ENCODE assay signal across 22 cellular contexts in genomic region chr19:16308081-16308480, GRCh38. TPM values are rescaled to one million over a fixed set of nuclear protein-coding genes. Genes with fewer than 3 reads are reported as not detected.
A peak's percentile ranks its signal among the peaks of the same experiment; 100 is the strongest.
DNase-seq lines count a peak whose midpoint lies in the region; ATAC-seq, FAIRE-seq and TF ChIP-seq lines count a peak whose summit lies in the region.
"Had no signal": no experiment of that assay in that cellular context is flagged by ENCODE, and none has a peak within 500 bp of the region (broad histone marks: within the 10 kb centered on the region; RNA-seq: fewer than 3 reads in every experiment).

No MANE protein-coding gene starts in this region.

- BruUV-seq in K562 (replicated peaks; lab: Mats Ljungman, UMichigan) (no TSS peak), PC-9 (replicated peaks; lab: Mats Ljungman, UMichigan) (no TSS peak)

- intact Hi-C loops in K562 (cut with micrococcal nuclease) (no loop called here), heart right ventricle (cut with DNase I) (no loop called here), PC-9 (cut with micrococcal nuclease; ENCODE audit: unreplicated experiment) (no loop called here)

- H2BK5ac ChIP-seq in H1 (ENCODE audit: low read depth, low read length), result no peak overlapping the region

- H3K27me3 Mint-ChIP-seq in naive B cell, result peaks cover 0 to 4% (median 0%) of the 10 kb centered on the region in 3 donors
- no peaks in the 10 kb centered on the region for H3K27me3 Mint-ChIP-seq in progenitor cell of endocrine pancreas
- H3K27me3 Mint-ChIP-seq: CD4-positive, CD25-positive, alpha-beta regulatory T cell had no signal

- 0 out of 2 replicates have a peak, but pooled peaks cover 3% of the 10 kb centered on the region for H3K23me2 ChIP-seq in H1 (ENCODE audit: low read depth, low read length)

- no peak overlapping the region for H3K27ac ChIP-seq in K562 (ENCODE audit: extremely low read depth, low read depth, low read length)
- H3K27ac ChIP-seq in H1 (ENCODE audit: low read depth, low read length), result no peak overlapping the region
- H3K27ac ChIP-seq in hepatocyte, result no peak overlapping the region
- H3K27ac ChIP-seq in heart right ventricle, result no peak overlapping the region
- no peak overlapping the region for H3K27ac ChIP-seq in PC-9

- H3K56ac ChIP-seq in H1 (replicated peaks; ENCODE audit: insufficient read length, low read depth, low read length), result no peak overlapping the region

- H3K36me3 Mint-ChIP-seq in naive B cell, result no peaks in the 10 kb centered on the region
- H3K36me3 Mint-ChIP-seq in progenitor cell of endocrine pancreas (ENCODE audit: insufficient read depth), result no peaks in the 10 kb centered on the region
- H3K36me3 Mint-ChIP-seq: CD4-positive, CD25-positive, alpha-beta regulatory T cell had no signal

- H3K27ac Mint-ChIP-seq in naive B cell (peak overlapping the region in 4 of 6 donors; percentile 3 to 64 (median 50)), progenitor cell of endocrine pancreas (peak overlapping the region; percentile 62)

- in situ Hi-C loops in K562 (cut with MboI), result no loop called here

- H3K4me3 ChIP-seq in K562 (no peak overlapping the region), H1 (ENCODE audit: extremely low read depth in 1 of 4, insufficient read depth in 2 of 4, low read depth in 3 of 4, low read length in 4 of 4) (no peak overlapping the region), hepatocyte (no peak overlapping the region), heart right ventricle (no peak overlapping the region), PC-9 (no peak overlapping the region)
- H3K4me3 ChIP-seq: GM12878, HAP-1 had no signal

- H3K9me3 Mint-ChIP-seq in naive B cell (no peaks in the 10 kb centered on the region), progenitor cell of endocrine pancreas (ENCODE audit: low read depth) (no peaks in the 10 kb centered on the region)
- H3K9me3 Mint-ChIP-seq: CD4-positive, CD25-positive, alpha-beta regulatory T cell; CD8-positive, alpha-beta memory T cell had no signal

- no peak overlapping the region for H2BK15ac ChIP-seq in H1 (ENCODE audit: low read length)

- H3K4me1 Mint-ChIP-seq in naive B cell (peaks cover 2 to 19% (median 9%) of the 10 kb centered on the region in 3 donors), progenitor cell of endocrine pancreas (ENCODE audit: low read depth) (no peaks in the 10 kb centered on the region)

- H2BK120ac ChIP-seq in H1 (replicated peaks; ENCODE audit: low read depth, low read length), result no peak overlapping the region

- H3K4me1 ChIP-seq in K562 (replicated peaks in 1 of 2; ENCODE audit: control insufficient read depth in 2 of 2, insufficient read depth in 2 of 2, low read length in 2 of 2) (peaks cover 0 to 4% of the 10 kb centered on the region in 2 experiments; a peak in 1 of 5 replicates), H1 (replicated peaks in 1 of 4; ENCODE audit: control insufficient read depth in 3 of 4, insufficient read depth in 4 of 4, low read length in 3 of 4) (peaks cover 0 to 6% (median 4%) of the 10 kb centered on the region in 4 experiments; a peak in 5 of 7 replicates), hepatocyte (ENCODE audit: insufficient read depth) (no peaks in the 10 kb centered on the region), heart right ventricle (peaks cover 0 to 16% (median 0%) of the 10 kb centered on the region in 9 donors), PC-9 (replicated peaks; ENCODE audit: insufficient read depth) (no peaks in the 10 kb centered on the region)
- H3K4me1 ChIP-seq: BE2C, HAP-1 had no signal

- TF ChIP-seq POLR2A in K562 (conservative IDR thresholded peaks at IDR 0.05), result no peak
- TF ChIP-seq POLR2A in H1 (IDR thresholded peaks at IDR 0.05; ENCODE audit: control extremely low read depth in 1 of 2, low read depth in 2 of 2, low read length in 2 of 2), result no peak

- H3K27me3 ChIP-seq in K562 (ENCODE audit: control insufficient read depth in 2 of 2, insufficient read depth in 2 of 2, low read length in 2 of 2) (peaks cover 3 to 27% of the 10 kb centered on the region in 2 experiments; a peak in 3 of 5 replicates), H1 (replicated peaks in 1 of 4; ENCODE audit: control insufficient read depth in 3 of 4, extremely low read depth in 1 of 4, insufficient read depth in 3 of 4, low read length in 3 of 4) (no peaks in the 10 kb centered on the region), hepatocyte (no peaks in the 10 kb centered on the region), heart right ventricle (no peaks in the 10 kb centered on the region), PC-9 (ENCODE audit: insufficient read depth, low read depth) (no peaks in the 10 kb centered on the region)
- H3K27me3 ChIP-seq: BE2C had no signal

- no peak overlapping the region for H3K4me3 Mint-ChIP-seq in naive B cell
- H3K4me3 Mint-ChIP-seq in progenitor cell of endocrine pancreas (ENCODE audit: low read depth), result no peak overlapping the region
- H3K4me3 Mint-ChIP-seq: CD4-positive, CD25-positive, alpha-beta regulatory T cell; CD8-positive, alpha-beta memory T cell had no signal

- H3K79me2 ChIP-seq in K562 (ENCODE audit: control insufficient read depth, insufficient read depth, low read length) (no peaks in the 10 kb centered on the region), H1 (ENCODE audit: control insufficient read depth in 1 of 2, insufficient read depth in 2 of 2, low read length in 2 of 2) (no peaks in the 10 kb centered on the region), hepatocyte (no peaks in the 10 kb centered on the region), PC-9 (ENCODE audit: low read depth) (no peaks in the 10 kb centered on the region)

- H4K8ac ChIP-seq in H1 (ENCODE audit: extremely low read depth, insufficient read depth, low read length), result no peak overlapping the region

- H3K23ac ChIP-seq in H1 (ENCODE audit: insufficient read length), result no peak overlapping the region

- no peaks in the 10 kb centered on the region for H3K79me1 ChIP-seq in H1 (ENCODE audit: low read depth, low read length)

- H2AFZ ChIP-seq in K562 (ENCODE audit: low read depth, low read length) (no peak overlapping the region), H1 (ENCODE audit: low read length) (no peak overlapping the region), hepatocyte (no peak overlapping the region), PC-9 (no peak overlapping the region)

- no peaks in the 10 kb centered on the region for H3K9me1 ChIP-seq in K562 (ENCODE audit: control insufficient read depth, insufficient read depth, low read length)

- H2BK20ac ChIP-seq in H1 (ENCODE audit: low read length), result no peak overlapping the region

- H3K9me3 ChIP-seq in K562 (replicated peaks; ENCODE audit: control insufficient read depth, insufficient read depth, low read depth, low read length), result no peaks in the 10 kb centered on the region
- H3K9me3 ChIP-seq in H1 (ENCODE audit: insufficient read depth in 2 of 2, low read depth in 1 of 2, low read length in 1 of 2), result no peaks in the 10 kb centered on the region
- H3K9me3 ChIP-seq in hepatocyte (ENCODE audit: low read depth), result no peaks in the 10 kb centered on the region
- no peaks in the 10 kb centered on the region for H3K9me3 ChIP-seq in heart right ventricle
- no peaks in the 10 kb centered on the region for H3K9me3 ChIP-seq in PC-9 (ENCODE audit: insufficient read depth, low read depth)
- H3K9me3 ChIP-seq: BE2C, HAP-1 had no signal

- CTCF ChIA-PET in K562 (lab: Yijun Ruan, JAX; ENCODE audit: low intra/inter-chr PET ratio) (no interaction called here), H1 (lab: Charles Lee; ENCODE audit: partially characterized antibody) (interaction anchor here (1.3 kb wide), 1 partner anchor 69 kb away, joined by 4 read pairs; no protein-coding TSS in a partner anchor), PC-9 (lab: Charles Lee) (no interaction called here)

- no peak for TF ChIP-seq EP300 in K562 (IDR thresholded peaks at IDR 0.05; ENCODE audit: low read length)
- TF ChIP-seq EP300 in H1 (IDR thresholded peaks at IDR 0.05; ENCODE audit: borderline replicate concordance in 1 of 2, low read depth in 2 of 2, low read length in 2 of 2), result no peak

- no peak overlapping the region for H2BK12ac ChIP-seq in H1 (ENCODE audit: low read depth, low read length)

- no peak overlapping the region for H3K4ac ChIP-seq in H1 (replicated peaks; ENCODE audit: insufficient read length, low read depth, low read length)

- H2AK5ac ChIP-seq in H1 (ENCODE audit: low read depth, low read length), result 0 out of 2 replicates have a peak overlapping the region, but pooled peaks have one; percentile 82

- H3K18ac ChIP-seq in H1 (ENCODE audit: extremely low read depth, low read length), result no peak overlapping the region

- FAIRE-seq in K562 (lab: Jason Lieb, UNC) (no peak), H1 (lab: Jason Lieb, UNC) (no peak)
- FAIRE-seq: A204.1, GM12878, HTR-8/SVneo had no signal

- no peak overlapping the region for H4K91ac ChIP-seq in H1 (replicated peaks; ENCODE audit: insufficient read length, low read length)

- WGBS in K562 (ENCODE audit: insufficient coverage, low coverage, missing lambda C conversion rate), result 46% methylated on average over 5 of the region's 5 CpGs
- WGBS in H1 (ENCODE audit: extremely low coverage in 1 of 2, insufficient coverage in 1 of 2, insufficient read length in 1 of 2, insufficient replicate concordance in 2 of 2, low coverage in 1 of 2, low lambda C conversion rate in 2 of 2, missing lambda C conversion rate in 1 of 2), 2 experiments, result 88% methylated on average over 5 of the region's 5 CpGs; no CpG with 5 or more reads in 1 of the 2 experiments
- 94% methylated on average over 4 of the region's 5 CpGs for WGBS in hepatocyte (ENCODE audit: low lambda C conversion rate, missing lambda C conversion rate)
- 97 to 99% methylated on average over 5 of the region's 5 CpGs for WGBS in heart right ventricle, 2 donors

- TF ChIP-seq RAD21 in K562 (CRISPR knock-in tag; conservative IDR thresholded peaks at IDR 0.05 in 1 of 2, IDR thresholded peaks at IDR 0.05 in 1 of 2), result no peak
- no peak for TF ChIP-seq RAD21 in H1 (IDR thresholded peaks at IDR 0.05 in 1 of 2, conservative IDR thresholded peaks at IDR 0.05 in 1 of 2; ENCODE audit: low read depth in 2 of 2, low read length in 2 of 2)

- H3K9me2 ChIP-seq in hepatocyte (replicated peaks; ENCODE audit: insufficient read depth), result no peaks in the 10 kb centered on the region
- no peaks in the 10 kb centered on the region for H3K9me2 ChIP-seq in PC-9 (ENCODE audit: insufficient read depth)

- H4K20me1 ChIP-seq in K562 (replicated peaks; ENCODE audit: control insufficient read depth, insufficient read depth, low read length), result no peaks in the 10 kb centered on the region
- peaks cover 0 to 2% of the 10 kb centered on the region in 2 experiments for H4K20me1 ChIP-seq in H1 (replicated peaks in 1 of 2; ENCODE audit: control insufficient read depth in 1 of 2, insufficient read depth in 2 of 2, low read length in 2 of 2)
- H4K20me1 ChIP-seq in hepatocyte (ENCODE audit: insufficient read depth, poor library complexity, severe bottlenecking), result no peaks in the 10 kb centered on the region
- no peaks in the 10 kb centered on the region for H4K20me1 ChIP-seq in PC-9 (ENCODE audit: insufficient read depth)

- no peak overlapping the region for H4K5ac ChIP-seq in H1 (ENCODE audit: insufficient read length, low read depth, low read length)

- H3K14ac ChIP-seq in H1 (ENCODE audit: insufficient read length), result no peak overlapping the region

- H3K36me3 ChIP-seq in K562 (ENCODE audit: control insufficient read depth, insufficient read depth, low read length) (no peaks in the 10 kb centered on the region), H1 (ENCODE audit: control insufficient read depth in 2 of 4, insufficient read depth in 4 of 4, low read length in 3 of 4) (no peaks in the 10 kb centered on the region), hepatocyte (replicated peaks; ENCODE audit: insufficient read depth, low read depth) (no peaks in the 10 kb centered on the region), heart right ventricle (no peaks in the 10 kb centered on the region), PC-9 (ENCODE audit: low read depth) (no peaks in the 10 kb centered on the region)
- H3K36me3 ChIP-seq: BE2C, HAP-1 had no signal

- no peak for ATAC-seq in K562
- ATAC-seq in naive B cell (ENCODE audit: low read depth in 2 of 2), result no peak
- no peak for ATAC-seq in heart right ventricle
- ATAC-seq: GM12878 had no signal

- POLR2A ChIA-PET in K562 (lab: Yijun Ruan, JAX), result no interaction called here
- POLR2A ChIA-PET in H1 (lab: Charles Lee; ENCODE audit: partially characterized antibody), result no interaction called here
- POLR2A ChIA-PET in PC-9 (lab: Charles Lee; ENCODE audit: unreplicated experiment), result no interaction called here

- H3F3A ChIP-seq in PC-9 (ENCODE audit: insufficient read depth, low read depth), result peaks cover 20% of the 10 kb centered on the region; the same call in 1 of the 2 replicates

- no peak overlapping the region for H3K4me2 ChIP-seq in K562 (ENCODE audit: insufficient read depth, low read length)
- no peak overlapping the region for H3K4me2 ChIP-seq in H1 (ENCODE audit: insufficient read depth in 1 of 2, low read depth in 2 of 2, low read length in 2 of 2)
- H3K4me2 ChIP-seq in hepatocyte, result no peak overlapping the region
- no peak overlapping the region for H3K4me2 ChIP-seq in PC-9

- H3K9ac ChIP-seq in K562 (ENCODE audit: insufficient read depth in 1 of 2, low read depth in 2 of 2, low read length in 2 of 2), result no peak overlapping the region
- no peak overlapping the region for H3K9ac ChIP-seq in H1 (replicated peaks in 1 of 4; ENCODE audit: extremely low read depth in 1 of 4, low read depth in 3 of 4, low read length in 3 of 4)

- DNase-seq in K562 (ENCODE audit: extremely low read depth in 1 of 4, low spot score in 3 of 4), result no peak
- no peak for DNase-seq in H1 (ENCODE audit: low read depth in 1 of 2, low spot score in 2 of 2)
- DNase-seq in naive B cell, result no peak
- no peak for DNase-seq in progenitor cell of endocrine pancreas (ENCODE audit: low spot score, unreplicated experiment)
- DNase-seq in hepatocyte (ENCODE audit: low spot score), result no peak
- DNase-seq in heart right ventricle, result no peak
- DNase-seq in PC-9, result no peak
- DNase-seq: ACHN; BE2C; C1 segment of cervical spinal cord; CD4-positive, CD25-positive, alpha-beta regulatory T cell; CD8-positive, alpha-beta memory T cell; COR-L47; DMS 273 treated with DMSO at 0.1 percent for 48 hours; DMS53; DND-41; EL; IMR-90 had no signal

- TF ChIP-seq CTCF in K562 (IDR thresholded peaks at IDR 0.05 in 2 of 3, conservative IDR thresholded peaks at IDR 0.05 in 1 of 3; ENCODE audit: insufficient read depth in 2 of 3, low read depth in 1 of 3, low read length in 3 of 3) (no peak), H1 (IDR thresholded peaks at IDR 0.05; ENCODE audit: control extremely low read depth in 1 of 3, insufficient read depth in 1 of 3, low read depth in 1 of 3, low read length in 3 of 3) (no peak), progenitor cell of endocrine pancreas (IDR thresholded peaks at IDR 0.05; ENCODE audit: unreplicated experiment) (no peak), hepatocyte (IDR thresholded peaks at IDR 0.05; ENCODE audit: poor library complexity) (no peak), heart right ventricle (IDR thresholded peaks at IDR 0.05) (no peak), PC-9 (conservative IDR thresholded peaks at IDR 0.05) (no peak)

RNA-seq across cellular contexts. Expression of gene KLF2, which starts 16.5 kb away (rescaled TPM):
- not detected in 2 replicates for total RNA-seq in K562 (2011; cell fraction: chromatin; rRNA removed; ENCODE audit: low replicate concordance)
- total RNA-seq in K562 (2011; cell fraction: nucleolus; rRNA removed), result 0.17 and 0.26 TPM in 2 replicates
- not detected in 2 replicates for total RNA-seq in K562 (2011; cell fraction: nucleoplasm; rRNA removed)
- total RNA-seq in K562 (2014; rRNA removed) (0.20 TPM in 1 of 2 replicates, not detected in the other), K562 (2014; rRNA removed; fragmentation: Illumina TruSeq; extraction: Trizol) (0.07 TPM in 1 of 2 replicates, not detected in the other), K562 (2015; rRNA removed; fragmentation: Illumina TruSeq; extraction: Trizol) (not detected in 2 replicates), K562 (2021) (0.71 and 1.3 TPM in 2 replicates), progenitor cell of endocrine pancreas (2.7 TPM in 2 replicates), hepatocyte (3.0 and 4.5 TPM in 2 replicates), heart right ventricle (10 to 100 TPM; 25.5 to 76.2 (median 50.4) TPM), PC-9 (2021) (1.6 and 2.0 TPM in 2 replicates)
- polyA plus RNA-seq in K562 (2011; rRNA removed) (not detected in 2 replicates), K562 (2014; fragmentation: Illumina TruSeq; extraction: Trizol) (not detected in 2 replicates), K562 (2014; fragmentation: Nextera tagmentation; extraction: Ambion mirVana) (not detected), K562 (2014; rRNA removed) (0.19 TPM in 1 of 2 replicates, not detected in the other), H1 (2011; rRNA removed) (0.11 and 0.33 TPM in 2 replicates), naive B cell (ENCODE audit: low read depth in 6 of 6) (100 to 1,000 TPM; 145 to 413 (median 248) TPM), hepatocyte (27.7 and 40.9 TPM in 2 replicates), heart right ventricle (10 to 100 TPM; 22.4 to 73.5 TPM)
- 0.04 and 0.22 TPM in 2 replicates for polyA plus RNA-seq in K562 (2011; cell fraction: cytosol; rRNA removed)
- polyA plus RNA-seq in K562 (2011; cell fraction: nucleus; rRNA removed), result 0.17 and 0.40 TPM in 2 replicates
- polyA plus RNA-seq in K562 (2012), result 0.22 and 1.9 TPM in 2 replicates
- not detected in 2 replicates for polyA minus RNA-seq in K562 (2011; rRNA and poly(A)+ RNA removed)
- polyA minus RNA-seq in K562 (2011; cell fraction: cytosol; rRNA and poly(A)+ RNA removed), result not detected in 2 replicates
- not detected in 2 replicates for polyA minus RNA-seq in K562 (2011; cell fraction: nucleus; rRNA and poly(A)+ RNA removed)
- total RNA-seq in H1 (2021; fragmentation: NEBNext Ultra II Directional; extraction: Animal tissue kit (Norgen Biotek cat#: 25700)), result 0.19 and 0.52 TPM in 2 replicates
- not detected for polyA plus RNA-seq in H1 (2011; cell fraction: cytosol; rRNA removed)
- 0.27 TPM for polyA plus RNA-seq in H1 (2011; cell fraction: nucleus; rRNA removed)
- 0.17 to 0.43 TPM (median 0.22 TPM) in 3 of 4 replicates, not detected in the other for polyA plus RNA-seq in H1 (2012, experiment 1 of 2)
- 0.35 TPM for polyA plus RNA-seq in H1 (2012, experiment 2 of 2)
- 0.32 TPM for polyA plus RNA-seq in H1 (2013, experiment 1 of 2)
- 0.31 TPM for polyA plus RNA-seq in H1 (2013, experiment 2 of 2)
- not detected in 2 replicates for polyA minus RNA-seq in H1 (2011; rRNA and poly(A)+ RNA removed)
- polyA minus RNA-seq in H1 (2011; cell fraction: cytosol; rRNA and poly(A)+ RNA removed), result not detected
- polyA minus RNA-seq in H1 (2011; cell fraction: nucleus; rRNA and poly(A)+ RNA removed), result 0.50 TPM

Comparison
In these comparisons a context has a peak if more than half of its experiments do, and no peak if none do; other contexts are left out.
1. Of the 49 proteins assayed by ChIP-seq in both K562 and H1: peak only in K562: none; only in H1: KDM1A; in both: none; in neither: 48.